Comparison of ENCODE assay signal across 10 cellular contexts in the genomic region with DNA sequence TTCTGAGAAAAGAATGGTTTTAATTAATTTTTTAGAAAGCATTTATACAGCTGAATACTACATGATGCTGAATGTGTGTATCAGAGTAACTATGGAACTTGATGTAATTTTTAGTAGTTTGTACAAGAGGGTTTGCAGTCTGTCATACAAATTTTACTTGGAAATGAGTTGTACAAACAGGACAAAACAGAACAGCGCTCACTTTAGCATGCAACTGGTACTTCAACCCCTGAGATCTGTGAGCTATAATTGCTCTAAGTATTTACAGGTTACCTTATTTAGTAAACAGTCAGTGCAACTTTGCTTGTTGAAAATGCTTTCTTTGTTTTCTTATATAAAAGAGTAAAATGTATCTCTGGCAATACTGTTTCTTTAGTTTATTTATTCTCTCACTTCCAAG. TPM values are rescaled to one million over a fixed set of nuclear protein-coding genes. Genes with fewer than 3 reads are reported as not detected.
A peak's percentile ranks its signal among the peaks of the same experiment; 100 is the strongest.
DNase-seq lines count a peak whose midpoint lies in the region; ATAC-seq, FAIRE-seq and TF ChIP-seq lines count a peak whose summit lies in the region.
"Had no signal": no experiment of that assay in that cellular context is flagged by ENCODE, and none has a peak within 500 bp of the region (broad histone marks: within the 10 kb centered on the region; RNA-seq: fewer than 3 reads in every experiment).

No MANE protein-coding gene starts in this region.

- POLR2A ChIA-PET in SK-N-SH (lab: Yijun Ruan, JAX), result interaction anchor here (0.7 to 1.7 kb wide), 5 partner anchors 8 to 640 kb away, joined by 3 to 18 read pairs (median 3); no protein-coding TSS in a partner anchor

- peak overlapping the region; percentile 98 for H3K27ac Mint-ChIP-seq in glutamatergic neuron (ENCODE audit: unreplicated experiment)

- no peaks in the 10 kb centered on the region for H4K20me1 ChIP-seq in SK-N-SH (ENCODE audit: insufficient read depth)

- H3K9me3 Mint-ChIP-seq in glutamatergic neuron (ENCODE audit: unreplicated experiment), result peaks cover 19% of the 10 kb centered on the region

- peak overlapping the region; percentile 87 to 94 for H3K27ac ChIP-seq in SK-N-SH (ENCODE audit: low read depth in 2 of 2, low read length in 1 of 2)

- H3K27me3 Mint-ChIP-seq in glutamatergic neuron (ENCODE audit: unreplicated experiment), result peaks cover 8% of the 10 kb centered on the region

- CTCF ChIA-PET in SK-N-SH (lab: Yijun Ruan, JAX), result interaction anchor here (1.0 to 2.9 kb wide), 14 partner anchors 8 to 318 kb away, joined by 3 to 25 read pairs (median 4); a partner anchor contains a TSS

- peak; percentile 48 for TF ChIP-seq CTCF in SK-N-SH (IDR thresholded peaks at IDR 0.05)
- no peak for TF ChIP-seq CTCF in glutamatergic neuron (IDR thresholded peaks at IDR 0.05; ENCODE audit: partially characterized antibody, unreplicated experiment)

- peaks cover 5% of the 10 kb centered on the region for H3F3A ChIP-seq in SK-N-SH (replicated peaks; ENCODE audit: insufficient read depth)

- peaks cover 28% of the 10 kb centered on the region for H3K4me1 Mint-ChIP-seq in glutamatergic neuron (ENCODE audit: low read depth, unreplicated experiment)

- H2AFZ ChIP-seq in SK-N-SH (ENCODE audit: low read depth), result peak overlapping the region; percentile 67; the same call in 1 of the 2 replicates

- FAIRE-seq in HTR-8/SVneo (lab: Jason Lieb, UNC), result no peak
- FAIRE-seq: endothelial cell of umbilical vein had no signal

- H3K27me3 ChIP-seq in SK-N-SH (ENCODE audit: insufficient read depth), result no peaks in the 10 kb centered on the region

- no peaks in the 10 kb centered on the region for H3K9me2 ChIP-seq in SK-N-SH

- H3K9me3 ChIP-seq in SK-N-SH, result no peaks in the 10 kb centered on the region
- H3K9me3 ChIP-seq: HAP-1 had no signal

- no peaks in the 10 kb centered on the region for H3K36me3 ChIP-seq in SK-N-SH (replicated peaks in 1 of 2; ENCODE audit: control insufficient read depth in 1 of 2, insufficient read depth in 2 of 2, low read length in 1 of 2)
- H3K36me3 ChIP-seq: HAP-1 had no signal

- peak overlapping the region; percentile 41 to 66 for H3K4me3 ChIP-seq in SK-N-SH (ENCODE audit: low read depth in 2 of 2, low read length in 1 of 2)
- peak overlapping the region; percentile 34 for H3K4me3 ChIP-seq in skeletal muscle cell (ENCODE audit: low read depth, low read length)
- H3K4me3 ChIP-seq: HAP-1 had no signal

- peak overlapping the region; percentile 82 for H3K4me2 ChIP-seq in SK-N-SH

- DNase-seq in SK-N-SH (no peak), glutamatergic neuron (no peak), skeletal muscle cell (ENCODE audit: low read depth) (no peak), HTR-8/SVneo (ENCODE audit: insufficient read length, low spot score) (no peak)
- DNase-seq: Kasumi-1 had no signal

- no peak for TF ChIP-seq RAD21 in SK-N-SH (IDR thresholded peaks at IDR 0.05; ENCODE audit: low read length)

- peak; percentile 41 for ATAC-seq in GM19351 (IDR thresholded peaks at IDR 0.05; ENCODE audit: unreplicated experiment)
- ATAC-seq in GM21717 (IDR thresholded peaks at IDR 0.05; ENCODE audit: unreplicated experiment), result no peak
- no peak for ATAC-seq in GM21786 (IDR thresholded peaks at IDR 0.05; ENCODE audit: unreplicated experiment)

- peaks cover 0 to 30% of the 10 kb centered on the region in 2 experiments; a peak in 2 of 4 replicates for H3K4me1 ChIP-seq in SK-N-SH (ENCODE audit: control insufficient read depth in 1 of 2, insufficient read depth in 2 of 2, low read depth in 1 of 2, low read length in 1 of 2)

- no peak for TF ChIP-seq EP300 in SK-N-SH (IDR thresholded peaks at IDR 0.05; ENCODE audit: borderline replicate concordance in 1 of 2, low read depth in 1 of 2, low read length in 1 of 2)

- H3K79me2 ChIP-seq in SK-N-SH (ENCODE audit: insufficient read depth), result peaks cover 15% of the 10 kb centered on the region; the same call in 1 of the 2 replicates

- H3K9ac ChIP-seq in SK-N-SH, result peak overlapping the region; percentile 67

- no peaks in the 10 kb centered on the region for H3K36me3 Mint-ChIP-seq in glutamatergic neuron (ENCODE audit: unreplicated experiment)

- WGBS in SK-N-SH (ENCODE audit: low lambda C conversion rate), result 14% methylated on average over 1 of the region's 1 CpG

- peak overlapping the region; percentile 97 for H3K4me3 Mint-ChIP-seq in glutamatergic neuron (ENCODE audit: unreplicated experiment)

TF ChIP-seq in SK-N-SH, 30 proteins besides CTCF, POLR2A, EP300 and RAD21:
- TF ChIP-seq SIN3A (IDR thresholded peaks at IDR 0.05; ENCODE audit: borderline replicate concordance, low read depth, low read length) (no peak), GABPA (IDR thresholded peaks at IDR 0.05; ENCODE audit: low read depth) (no peak)
- TF ChIP-seq, protein P1, sequence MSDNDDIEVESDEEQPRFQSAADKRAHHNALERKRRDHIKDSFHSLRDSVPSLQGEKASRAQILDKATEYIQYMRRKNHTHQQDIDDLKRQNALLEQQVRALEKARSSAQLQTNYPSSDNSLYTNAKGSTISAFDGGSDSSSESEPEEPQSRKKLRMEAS (IDR thresholded peaks at IDR 0.05; ENCODE audit: low read depth), result 0 out of 2 replicates have a peak, but pooled peaks have one; percentile 24

RNA-seq across cellular contexts. Expression of a gene that starts 0.7 kb away (rescaled TPM):
- 4.6 and 6.8 TPM in 2 replicates for polyA plus RNA-seq in SK-N-SH (2012; rRNA removed)
- polyA plus RNA-seq in SK-N-SH (2012; cell fraction: cytosol; rRNA removed), result 5.9 and 6.2 TPM in 2 replicates
- polyA plus RNA-seq in SK-N-SH (2012; cell fraction: nucleus; rRNA removed), result 5.1 and 10.3 TPM in 2 replicates
- 188 TPM for total RNA-seq in glutamatergic neuron (ENCODE audit: unreplicated experiment)
